8 cellular contexts compared by ENCODE assay signal in the genomic region with DNA sequence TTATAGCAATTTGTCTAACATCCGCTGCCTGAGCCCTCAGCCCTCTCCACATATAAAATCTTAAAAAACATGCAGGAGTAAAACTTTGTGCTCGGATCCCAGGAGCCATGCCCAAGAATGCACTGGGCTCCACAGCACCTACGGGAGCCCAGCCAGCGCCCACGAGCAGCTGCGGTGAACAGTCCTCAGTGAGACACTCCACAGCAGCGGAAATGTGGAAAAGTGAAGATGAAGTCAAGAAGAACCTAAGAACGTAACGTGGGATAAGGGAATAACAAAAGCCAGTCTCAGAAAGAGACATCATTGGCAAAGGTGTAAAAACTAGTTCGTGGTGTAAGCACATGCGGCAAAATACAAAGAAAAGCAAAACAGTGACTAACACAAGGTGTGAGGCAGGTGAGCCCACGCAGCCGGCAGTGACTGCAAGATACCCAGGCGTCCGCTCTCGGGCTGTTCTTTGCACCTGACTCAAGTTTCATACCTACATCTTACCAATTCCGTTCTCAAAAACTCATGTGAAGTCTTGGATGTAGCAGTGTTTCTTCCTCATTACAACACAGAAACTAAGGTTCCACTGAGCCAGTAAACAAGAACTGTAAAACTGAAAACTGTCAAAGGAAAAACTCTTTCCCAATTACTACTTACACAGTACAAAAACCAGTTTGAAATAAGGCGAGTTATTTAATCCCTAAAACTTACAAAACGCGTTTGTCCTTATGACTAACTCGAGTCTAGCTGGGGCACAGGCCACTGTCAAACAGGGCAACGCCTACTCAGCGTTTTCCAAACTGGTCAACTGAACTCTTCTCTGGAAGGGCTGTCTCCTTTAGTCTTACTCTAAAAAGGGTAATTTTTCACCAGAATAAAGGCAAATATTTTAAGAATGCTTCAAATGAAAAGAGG. TPM values are rescaled to one million over a fixed set of nuclear protein-coding genes. Genes with fewer than 3 reads are reported as not detected.
DNase-seq lines count a peak whose midpoint lies in the region; ATAC-seq and TF ChIP-seq lines count a peak whose summit lies in the region.

No MANE protein-coding gene starts in this region.

- DNase-seq in GM23248 (peak; percentile 80), SK-N-SH (no peak), astrocyte of the hippocampus (ENCODE audit: low read depth, low spot score) (peak; percentile 53), lower lobe of right lung (peak; percentile 39), COLO829 (ENCODE audit: low spot score) (no peak)
- peak; percentile 38 for DNase-seq in stimulated activated CD8-positive, alpha-beta memory T cell treated with anti-CD3 and anti-CD28 coated beads, Interleukin-12 subunit alpha, Interleukin-12 subunit beta, amount 100 ng/mL, for 4 hours (ENCODE audit: low read depth)

- POLR2A ChIA-PET in SK-N-SH (lab: Yijun Ruan, JAX), result no interaction called here

- 73% methylated on average over 23 of the region's 23 CpGs for WGBS in GM23248 (ENCODE audit: low coverage in 1 of 2, low lambda C conversion rate in 2 of 2, missing lambda C conversion rate in 2 of 2), 2 experiments
- WGBS in SK-N-SH (ENCODE audit: low lambda C conversion rate), result 54% methylated on average over 23 of the region's 23 CpGs

- H3K9me2 ChIP-seq in GM23248 (ENCODE audit: insufficient read depth), result no peaks in the 10 kb centered on the region
- no peaks in the 10 kb centered on the region for H3K9me2 ChIP-seq in SK-N-SH

- CTCF ChIA-PET in SK-N-SH (lab: Yijun Ruan, JAX), result interaction anchor here (0.9 to 2.2 kb wide), 4 partner anchors 9 to 217 kb away, joined by 3 to 6 read pairs (median 4); no protein-coding TSS in a partner anchor

- intact Hi-C loops in lower lobe of right lung (cut with DNase I), result no loop called here

- peak overlapping the region; percentile 72 for H3K4me2 ChIP-seq in GM23248 (ENCODE audit: unreplicated experiment)
- peak overlapping the region; percentile 76 for H3K4me2 ChIP-seq in SK-N-SH

- H3K27ac ChIP-seq in GM23248 (peak overlapping the region; percentile 15), SK-N-SH (ENCODE audit: low read depth in 2 of 2, low read length in 1 of 2) (peak overlapping the region; percentile 34 to 73; a peak in 2 of 4 replicates), lower lobe of right lung (peak overlapping the region; percentile 74)

- no peak for TF ChIP-seq RAD21 in SK-N-SH (IDR thresholded peaks at IDR 0.05; ENCODE audit: low read length)

- H3K36me3 ChIP-seq in GM23248 (ENCODE audit: low read depth) (peaks cover 7% of the 10 kb centered on the region; the same call in 1 of the 2 replicates), SK-N-SH (replicated peaks in 1 of 2; ENCODE audit: control insufficient read depth in 1 of 2, insufficient read depth in 2 of 2, low read length in 1 of 2) (peaks cover 3 to 14% of the 10 kb centered on the region in 2 experiments), lower lobe of right lung (peaks cover under 1% of the 10 kb centered on the region)

- H3K4me3 ChIP-seq in GM23248, result peak overlapping the region; percentile 75
- peak overlapping the region; percentile 66 to 71 for H3K4me3 ChIP-seq in SK-N-SH (ENCODE audit: low read depth in 2 of 2, low read length in 1 of 2)
- H3K4me3 ChIP-seq in lower lobe of right lung, result peak overlapping the region; percentile 69

- H3K9me3 ChIP-seq in GM23248 (ENCODE audit: low read depth) (no peaks in the 10 kb centered on the region), SK-N-SH (no peaks in the 10 kb centered on the region), lower lobe of right lung (no peaks in the 10 kb centered on the region)

- H2AFZ ChIP-seq in GM23248, result no peak overlapping the region
- no peak overlapping the region for H2AFZ ChIP-seq in SK-N-SH (ENCODE audit: low read depth)

- H3K9ac ChIP-seq in GM23248, result peak overlapping the region; percentile 40; the same call in 1 of the 2 replicates
- H3K9ac ChIP-seq in SK-N-SH, result peak overlapping the region; percentile 42; the same call in 1 of the 2 replicates

- peaks cover 79% of the 10 kb centered on the region for H3K79me2 ChIP-seq in GM23248 (ENCODE audit: insufficient read depth)
- H3K79me2 ChIP-seq in SK-N-SH (ENCODE audit: insufficient read depth), result peaks cover 90% of the 10 kb centered on the region

- H3K27me3 ChIP-seq in GM23248 (replicated peaks; ENCODE audit: insufficient read depth) (no peaks in the 10 kb centered on the region), SK-N-SH (ENCODE audit: insufficient read depth) (no peaks in the 10 kb centered on the region), lower lobe of right lung (ENCODE audit: low read depth) (no peaks in the 10 kb centered on the region)

- ATAC-seq in lower lobe of right lung, result peak in 1 of 2 donors; percentile 22
- ATAC-seq in GM21528 (IDR thresholded peaks at IDR 0.05; ENCODE audit: low FRiP score, unreplicated experiment), result no peak
- no peak for ATAC-seq in HG02840 (IDR thresholded peaks at IDR 0.05; ENCODE audit: low FRiP score, unreplicated experiment)

- H4K20me1 ChIP-seq in GM23248 (ENCODE audit: insufficient read depth), result peaks cover 11% of the 10 kb centered on the region; the same call in 1 of the 2 replicates
- peaks cover 56% of the 10 kb centered on the region for H4K20me1 ChIP-seq in SK-N-SH (ENCODE audit: insufficient read depth)

- in situ Hi-C loops in GM23248 (cut with MboI), result no loop called here

- TF ChIP-seq EP300 in SK-N-SH (IDR thresholded peaks at IDR 0.05; ENCODE audit: borderline replicate concordance in 1 of 2, low read depth in 1 of 2, low read length in 1 of 2), result no peak

- H3K4me1 ChIP-seq in GM23248 (ENCODE audit: insufficient read depth), result peaks cover 27% of the 10 kb centered on the region
- peaks cover 20% of the 10 kb centered on the region in 2 experiments; a peak in 3 of 4 replicates for H3K4me1 ChIP-seq in SK-N-SH (ENCODE audit: control insufficient read depth in 1 of 2, insufficient read depth in 2 of 2, low read depth in 1 of 2, low read length in 1 of 2)
- H3K4me1 ChIP-seq in lower lobe of right lung, result peaks cover 53% of the 10 kb centered on the region

- TF ChIP-seq CTCF in SK-N-SH (IDR thresholded peaks at IDR 0.05) (no peak), lower lobe of right lung (IDR thresholded peaks at IDR 0.05) (no peak)

- H3F3A ChIP-seq in GM23248 (ENCODE audit: insufficient read depth) (peaks cover 15% of the 10 kb centered on the region), SK-N-SH (replicated peaks; ENCODE audit: insufficient read depth) (peaks cover 7% of the 10 kb centered on the region)

TF ChIP-seq in SK-N-SH, 30 proteins besides CTCF, POLR2A, EP300 and RAD21:
- TF ChIP-seq MEF2A (IDR thresholded peaks at IDR 0.05; ENCODE audit: borderline replicate concordance, low read depth) (no peak), POLR2AphosphoS5 (IDR thresholded peaks at IDR 0.05; ENCODE audit: low read depth, low read length) (no peak), JUND (IDR thresholded peaks at IDR 0.05) (no peak), SMC3 (IDR thresholded peaks at IDR 0.05; ENCODE audit: low read depth, low read length) (no peak), FOXM1 (IDR thresholded peaks at IDR 0.05; ENCODE audit: low read depth) (no peak), ELF1 (IDR thresholded peaks at IDR 0.05) (no peak), CHD2 (IDR thresholded peaks at IDR 0.05; ENCODE audit: low read length, partially characterized antibody) (no peak), SIN3A (IDR thresholded peaks at IDR 0.05; ENCODE audit: borderline replicate concordance, low read depth, low read length) (no peak), RFX5 (IDR thresholded peaks at IDR 0.05; ENCODE audit: low read length) (no peak), FOXJ3 (CRISPR knock-in tag; IDR thresholded peaks at IDR 0.05) (no peak)
- TF ChIP-seq, protein P1, sequence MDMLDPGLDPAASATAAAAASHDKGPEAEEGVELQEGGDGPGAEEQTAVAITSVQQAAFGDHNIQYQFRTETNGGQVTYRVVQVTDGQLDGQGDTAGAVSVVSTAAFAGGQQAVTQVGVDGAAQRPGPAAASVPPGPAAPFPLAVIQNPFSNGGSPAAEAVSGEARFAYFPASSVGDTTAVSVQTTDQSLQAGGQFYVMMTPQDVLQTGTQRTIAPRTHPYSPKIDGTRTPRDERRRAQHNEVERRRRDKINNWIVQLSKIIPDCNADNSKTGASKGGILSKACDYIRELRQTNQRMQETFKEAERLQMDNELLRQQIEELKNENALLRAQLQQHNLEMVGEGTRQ (IDR thresholded peaks at IDR 0.05; ENCODE audit: borderline replicate concordance, low read depth, low read length), result no peak
- TF ChIP-seq, protein P2, sequence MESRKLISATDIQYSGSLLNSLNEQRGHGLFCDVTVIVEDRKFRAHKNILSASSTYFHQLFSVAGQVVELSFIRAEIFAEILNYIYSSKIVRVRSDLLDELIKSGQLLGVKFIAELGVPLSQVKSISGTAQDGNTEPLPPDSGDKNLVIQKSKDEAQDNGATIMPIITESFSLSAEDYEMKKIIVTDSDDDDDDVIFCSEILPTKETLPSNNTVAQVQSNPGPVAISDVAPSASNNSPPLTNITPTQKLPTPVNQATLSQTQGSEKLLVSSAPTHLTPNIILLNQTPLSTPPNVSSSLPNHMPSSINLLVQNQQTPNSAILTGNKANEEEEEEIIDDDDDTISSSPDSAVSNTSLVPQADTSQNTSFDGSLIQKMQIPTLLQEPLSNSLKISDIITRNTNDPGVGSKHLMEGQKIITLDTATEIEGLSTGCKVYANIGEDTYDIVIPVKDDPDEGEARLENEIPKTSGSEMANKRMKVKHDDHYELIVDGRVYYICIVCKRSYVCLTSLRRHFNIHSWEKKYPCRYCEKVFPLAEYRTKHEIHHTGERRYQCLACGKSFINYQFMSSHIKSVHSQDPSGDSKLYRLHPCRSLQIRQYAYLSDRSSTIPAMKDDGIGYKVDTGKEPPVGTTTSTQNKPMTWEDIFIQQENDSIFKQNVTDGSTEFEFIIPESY (IDR thresholded peaks at IDR 0.05; ENCODE audit: borderline replicate concordance, low read depth), result no peak

RNA-seq across cellular contexts. Expression of a gene that starts 1.7 kb away (rescaled TPM):
- total RNA-seq in GM23248 (2014; rRNA removed; shearing (Covaris generic)), result 12.4 and 13.8 TPM in 2 replicates
- 2.8 and 3.0 TPM in 2 replicates for polyA plus RNA-seq in GM23248 (2016; fragmentation: Nextera tagmentation; extraction: Ambion mirVana)
- polyA plus RNA-seq in SK-N-SH (2012; rRNA removed), result 6.2 and 8.9 TPM in 2 replicates
- polyA plus RNA-seq in SK-N-SH (2012; cell fraction: cytosol; rRNA removed), result 6.8 and 7.3 TPM in 2 replicates
- 9.8 and 10.4 TPM in 2 replicates for polyA plus RNA-seq in SK-N-SH (2012; cell fraction: nucleus; rRNA removed)
- total RNA-seq in lower lobe of right lung, result 34.4 TPM

RNA-seq across cellular contexts. Expression of a gene that starts 55.5 kb away (rescaled TPM):
- 45.9 and 54.3 TPM in 2 replicates for total RNA-seq in GM23248 (2014; rRNA removed; shearing (Covaris generic))
- polyA plus RNA-seq in GM23248 (2016; fragmentation: Nextera tagmentation; extraction: Ambion mirVana) (29.3 and 29.4 TPM in 2 replicates), SK-N-SH (2012; rRNA removed) (67.7 and 69.3 TPM in 2 replicates)
- polyA plus RNA-seq in SK-N-SH (2012; cell fraction: cytosol; rRNA removed), result 54.5 and 61.1 TPM in 2 replicates
- 115 and 123 TPM in 2 replicates for polyA plus RNA-seq in SK-N-SH (2012; cell fraction: nucleus; rRNA removed)
- total RNA-seq in lower lobe of right lung, result 40.3 TPM

Comparison
In these comparisons a context has a peak if more than half of its experiments do, and no peak if none do; other contexts are left out.
1. DNase-seq: peak in GM23248 (single experiment), astrocyte of the hippocampus (single experiment), lower lobe of right lung (single experiment) and stimulated activated CD8-positive, alpha-beta memory T cell treated with anti-CD3 and anti-CD28 coated beads, Interleukin-12 subunit alpha, Interleukin-12 subunit beta, amount 100 ng/mL, for 4 hours (single experiment); none in SK-N-SH (single experiment) and COLO829 (single experiment).
2. H3K27ac ChIP-seq: peak in every context shown above with its lines; median percentile 74 in lower lobe of right lung; 54 in SK-N-SH; 15 in GM23248.
3. Peak in every context shown above with its lines, with median percentiles within 50 percentile points of each other: H3K4me3 ChIP-seq.